1 cellular context compared by ENCODE assay signal in genomic region chr17:17975441-17975840, GRCh38.
TF ChIP-seq lines count a peak whose summit lies in the region.

No MANE protein-coding gene starts in this region.

TF ChIP-seq in WTC11, 78 proteins besides CTCF, POLR2A, EP300 and RAD21 (continued from another document):
- TF ChIP-seq, protein P1, sequence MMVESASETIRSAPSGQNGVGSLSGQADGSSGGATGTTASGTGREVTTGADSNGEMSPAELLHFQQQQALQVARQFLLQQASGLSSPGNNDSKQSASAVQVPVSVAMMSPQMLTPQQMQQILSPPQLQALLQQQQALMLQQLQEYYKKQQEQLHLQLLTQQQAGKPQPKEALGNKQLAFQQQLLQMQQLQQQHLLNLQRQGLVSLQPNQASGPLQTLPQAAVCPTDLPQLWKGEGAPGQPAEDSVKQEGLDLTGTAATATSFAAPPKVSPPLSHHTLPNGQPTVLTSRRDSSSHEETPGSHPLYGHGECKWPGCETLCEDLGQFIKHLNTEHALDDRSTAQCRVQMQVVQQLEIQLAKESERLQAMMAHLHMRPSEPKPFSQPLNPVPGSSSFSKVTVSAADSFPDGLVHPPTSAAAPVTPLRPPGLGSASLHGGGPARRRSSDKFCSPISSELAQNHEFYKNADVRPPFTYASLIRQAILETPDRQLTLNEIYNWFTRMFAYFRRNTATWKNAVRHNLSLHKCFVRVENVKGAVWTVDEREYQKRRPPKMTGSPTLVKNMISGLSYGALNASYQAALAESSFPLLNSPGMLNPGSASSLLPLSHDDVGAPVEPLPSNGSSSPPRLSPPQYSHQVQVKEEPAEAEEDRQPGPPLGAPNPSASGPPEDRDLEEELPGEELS (CRISPR knock-in tag; IDR thresholded peaks at IDR 0.05) = no peak
- TF ChIP-seq NFATC4 (CRISPR knock-in tag; IDR thresholded peaks at IDR 0.05) (no peak), E2F4 (CRISPR knock-in tag; IDR thresholded peaks at IDR 0.05; ENCODE audit: borderline replicate concordance, low read depth) (no peak), ZNF671 (CRISPR knock-in tag; IDR thresholded peaks at IDR 0.05) (no peak), TEAD1 (CRISPR knock-in tag; IDR thresholded peaks at IDR 0.05) (no peak), ATF6 (CRISPR knock-in tag; IDR thresholded peaks at IDR 0.05) (no peak)
- TF ChIP-seq, protein P2, sequence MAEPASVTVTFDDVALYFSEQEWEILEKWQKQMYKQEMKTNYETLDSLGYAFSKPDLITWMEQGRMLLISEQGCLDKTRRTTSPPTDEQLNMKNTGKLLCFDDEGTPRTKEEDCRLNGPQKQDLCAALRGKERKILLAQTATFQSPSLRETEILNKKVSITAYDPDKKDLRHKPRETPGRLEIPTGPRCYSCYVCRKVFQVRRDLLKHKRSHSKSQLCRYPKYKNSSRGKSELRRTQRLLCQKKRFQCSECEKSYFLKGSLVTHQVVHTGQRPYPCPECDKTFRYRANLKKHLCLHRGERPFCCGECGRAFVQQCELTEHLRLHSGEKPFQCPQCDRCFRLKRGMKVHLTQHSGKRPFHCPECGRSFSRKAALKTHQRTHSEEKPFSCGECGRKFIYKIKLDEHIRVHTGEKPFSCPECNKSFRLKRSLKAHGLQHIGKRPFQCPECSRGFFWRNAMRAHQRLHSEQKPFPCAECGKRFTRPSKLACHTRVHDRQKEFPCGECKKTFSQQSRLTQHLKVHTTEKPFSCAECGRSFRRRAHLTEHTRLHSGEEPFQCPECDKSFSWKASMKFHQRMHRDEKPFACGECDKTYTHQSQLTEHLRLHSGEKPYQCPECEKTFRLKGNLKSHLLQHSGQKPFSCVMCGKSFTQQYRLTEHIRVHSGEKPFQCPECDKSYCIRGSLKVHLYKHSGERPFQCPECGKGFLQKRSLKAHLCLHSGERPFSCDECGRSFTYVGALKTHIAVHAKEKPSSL (CRISPR knock-in tag; conservative IDR thresholded peaks at IDR 0.05) = no peak
